7 cellular contexts compared by ENCODE assay signal in genomic region chr5:31549114-31549513, GRCh38. TPM values are rescaled to one million over a fixed set of nuclear protein-coding genes. Genes with fewer than 3 reads are reported as not detected.
DNase-seq lines count a peak whose midpoint lies in the region; ATAC-seq lines count a peak whose summit lies in the region.
"Not testable (repeated sequence)": the region's sequence is repeated elsewhere in the genome, so short reads cannot be mapped to it uniquely, and the experiment has no call there.

No MANE protein-coding gene starts in this region.

- ATAC-seq in activated T-helper 17 cell treated with anti-CD3 and anti-CD28 coated beads, Interleukin-2, amount 50 U/mL, for 72 hours (replicated peaks) = not testable (repeated sequence)

- H3K36me3 Mint-ChIP-seq in T-helper 2 cell treated with Interferon-gamma antibody and Interleukin-4, amounts not matched to agents 5 μg/mL and 100 μg/mL, for 36 hours (ENCODE audit: low read depth) = peaks cover 72% of the 10 kb centered on the region
- peaks cover 91% of the 10 kb centered on the region for H3K36me3 Mint-ChIP-seq in activated T-cell treated with anti-CD3 and anti-CD28 coated beads, Interleukin-2, amount 50 U/mL, for 24 hours (ENCODE audit: low read depth)
- peaks cover 97% of the 10 kb centered on the region for H3K36me3 Mint-ChIP-seq in activated T-helper 17 cell treated with anti-CD3 and anti-CD28 coated beads, Interleukin-2, amount 50 U/mL, for 72 hours (ENCODE audit: low read depth)

- H3K4me1 Mint-ChIP-seq in T-helper 2 cell treated with Interferon-gamma antibody and Interleukin-4, amounts not matched to agents 5 μg/mL and 100 μg/mL, for 36 hours (ENCODE audit: low read depth); activated T-helper 17 cell treated with anti-CD3 and anti-CD28 coated beads, Interleukin-2, amount 50 U/mL, for 72 hours: not testable (repeated sequence)
- peaks cover 15% of the 10 kb centered on the region for H3K4me1 Mint-ChIP-seq in activated T-cell treated with anti-CD3 and anti-CD28 coated beads, Interleukin-2, amount 50 U/mL, for 24 hours (ENCODE audit: low read depth)

- peak; percentile 18 for DNase-seq in T-helper 2 cell treated with Interferon-gamma antibody and Interleukin-4, amounts not matched to agents 5 μg/mL and 100 μg/mL, for 36 hours (ENCODE audit: low spot score)
- DNase-seq in activated CD4-positive, alpha-beta T cell treated with anti-CD3 and anti-CD28 coated beads for 48 hours = peak; percentile 12
- DNase-seq in activated T-cell treated with anti-CD3 and anti-CD28 coated beads, Interleukin-2, amount 50 U/mL, for 24 hours = not testable (repeated sequence)
- DNase-seq in activated naive CD4-positive, alpha-beta T cell treated with Interleukin-2 at 50 U/mL for 16 hours = peak; percentile 33
- peak in 37 of 42 donors; percentile 6 to 80 (median 42) for DNase-seq in head of caudate nucleus
- peak; percentile 28 for DNase-seq in stimulated activated CD4-positive, alpha-beta T cell treated with anti-CD3 and anti-CD28 coated beads, Interleukin-15, amount 100 ng/mL, for 24 hours

- H3K27me3 Mint-ChIP-seq in T-helper 2 cell treated with Interferon-gamma antibody and Interleukin-4, amounts not matched to agents 5 μg/mL and 100 μg/mL, for 36 hours (ENCODE audit: low read depth); activated T-cell treated with anti-CD3 and anti-CD28 coated beads, Interleukin-2, amount 50 U/mL, for 24 hours; activated T-helper 17 cell treated with anti-CD3 and anti-CD28 coated beads, Interleukin-2, amount 50 U/mL, for 72 hours: not testable (repeated sequence)

- H3K27ac Mint-ChIP-seq in T-helper 2 cell treated with Interferon-gamma antibody and Interleukin-4, amounts not matched to agents 5 μg/mL and 100 μg/mL, for 36 hours = not testable (repeated sequence)
- H3K27ac Mint-ChIP-seq in activated T-cell treated with anti-CD3 and anti-CD28 coated beads, Interleukin-2, amount 50 U/mL, for 24 hours = peak overlapping the region; percentile 56
- peak overlapping the region; percentile 6 for H3K27ac Mint-ChIP-seq in activated T-helper 17 cell treated with anti-CD3 and anti-CD28 coated beads, Interleukin-2, amount 50 U/mL, for 72 hours

- not testable (repeated sequence) for H3K4me3 Mint-ChIP-seq in T-helper 2 cell treated with Interferon-gamma antibody and Interleukin-4, amounts not matched to agents 5 μg/mL and 100 μg/mL, for 36 hours; activated T-cell treated with anti-CD3 and anti-CD28 coated beads, Interleukin-2, amount 50 U/mL, for 24 hours; activated T-helper 17 cell treated with anti-CD3 and anti-CD28 coated beads, Interleukin-2, amount 50 U/mL, for 72 hours

- intact Hi-C loops in head of caudate nucleus (cut with DNase I) = not testable (repeated sequence)

- not testable (repeated sequence) for H3K9me3 Mint-ChIP-seq in T-helper 2 cell treated with Interferon-gamma antibody and Interleukin-4, amounts not matched to agents 5 μg/mL and 100 μg/mL, for 36 hours; activated T-cell treated with anti-CD3 and anti-CD28 coated beads, Interleukin-2, amount 50 U/mL, for 24 hours; activated T-helper 17 cell treated with anti-CD3 and anti-CD28 coated beads, Interleukin-2, amount 50 U/mL, for 72 hours

RNA-seq across cellular contexts. Expression of gene C5orf22, which starts 17.0 kb away (rescaled TPM):
- total RNA-seq in activated T-helper 17 cell treated with anti-CD3 and anti-CD28 coated beads, Interleukin-2, amount 50 U/mL, for 72 hours = 10 to 100 TPM; 14.1 to 21.7 TPM

RNA-seq across cellular contexts. Expression of gene DROSHA, which starts 17.2 kb away (rescaled TPM):
- 10 to 100 TPM; 56.6 to 81.0 TPM for total RNA-seq in activated T-helper 17 cell treated with anti-CD3 and anti-CD28 coated beads, Interleukin-2, amount 50 U/mL, for 72 hours
